ENCODE assay signal across 24 cellular contexts in the genomic region with DNA sequence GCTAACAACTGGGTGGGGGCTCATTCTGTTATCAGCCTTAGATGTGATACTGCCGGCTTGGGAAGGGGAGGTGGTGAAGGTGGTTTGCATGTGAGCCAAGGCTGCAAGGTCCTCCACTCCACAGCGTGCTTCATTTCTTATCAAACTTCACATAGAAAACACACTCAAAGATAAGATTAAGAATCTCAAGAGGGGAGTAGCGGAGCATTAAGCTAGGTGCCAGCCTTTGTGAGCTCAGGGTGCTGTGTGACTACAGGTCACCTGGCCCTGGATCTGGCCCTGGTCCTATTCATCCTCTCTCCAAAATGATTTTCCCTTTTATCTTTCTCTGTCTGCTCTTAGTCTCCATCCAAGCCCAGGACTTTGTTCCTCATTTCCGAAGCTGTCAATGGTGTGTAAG. TPM values are rescaled to one million over a fixed set of nuclear protein-coding genes. Genes with fewer than 3 reads are reported as not detected.
DNase-seq lines count a peak whose midpoint lies in the region; ATAC-seq and TF ChIP-seq lines count a peak whose summit lies in the region.
"Had no signal": no experiment of that assay in that cellular context is flagged by ENCODE, and none has a peak within 500 bp of the region (broad histone marks: within the 10 kb centered on the region; RNA-seq: fewer than 3 reads in every experiment).

No MANE protein-coding gene starts in this region.

- peaks cover 34% of the 10 kb centered on the region for H3K9me3 Mint-ChIP-seq in neural progenitor cell

- H3K9me3 ChIP-seq in SJCRH30 (replicated peaks) (no peaks in the 10 kb centered on the region), lower lobe of right lung (peaks cover 13% of the 10 kb centered on the region), stomach (peaks cover 4 to 19% (median 13%) of the 10 kb centered on the region in 4 donors), upper lobe of right lung (no peaks in the 10 kb centered on the region), neural progenitor cell (ENCODE audit: low read depth) (peaks cover 11% of the 10 kb centered on the region), adrenal gland (replicated peaks in 1 of 3) (peaks cover 0 to 10% (median 0%) of the 10 kb centered on the region in 3 donors)
- H3K9me3 ChIP-seq: A549 had no signal

- H3K27ac ChIP-seq in SJCRH30 = peak overlapping the region; percentile 38; the same call in 1 of the 2 replicates
- H3K27ac ChIP-seq in lower lobe of right lung = no peak overlapping the region
- H3K27ac ChIP-seq in stomach = no peak overlapping the region
- H3K27ac ChIP-seq in upper lobe of right lung = no peak overlapping the region
- no peak overlapping the region for H3K27ac ChIP-seq in neural progenitor cell
- H3K27ac ChIP-seq in adrenal gland = no peak overlapping the region
- H3K27ac ChIP-seq: A549; BLaER1 treated with 17β-estradiol and CSF1 and Interleukin-3, amounts not matched to agents 10 nM and 100 nM; GM23248 had no signal

- H3K27me3 Mint-ChIP-seq in neural progenitor cell (ENCODE audit: insufficient read depth, low read depth) = no peaks in the 10 kb centered on the region
- H3K27me3 Mint-ChIP-seq: CD4-positive, alpha-beta T cell had no signal

- 34 to 54% (median 42%) methylated on average over 4 of the region's 4 CpGs for WGBS in stomach, 5 donors
- 56 to 71% (median 58%) methylated on average over 4 of the region's 4 CpGs for WGBS in adrenal gland, 4 donors

- DNase-seq in SJCRH30 (no peak), lower lobe of right lung (no peak), stomach (peak; percentile 37), upper lobe of right lung (no peak), neural progenitor cell (ENCODE audit: low spot score) (no peak), adrenal gland (no peak)
- DNase-seq: 8988T; ACHN; AML-193; BE2C; CD4-positive, alpha-beta T cell; CD8-positive, alpha-beta memory T cell; DMS 273 treated with DMSO at 0.1 percent for 48 hours; DMS79; EL; GDM1; GM23248; H7 had no signal

- TF ChIP-seq POLR2A in stomach (IDR thresholded peaks at IDR 0.05) (no peak), adrenal gland (IDR thresholded peaks at IDR 0.05) (no peak)

- H4K20me1 ChIP-seq in neural progenitor cell (ENCODE audit: low read depth) = no peaks in the 10 kb centered on the region
- H4K20me1 ChIP-seq: BLaER1 treated with 17β-estradiol and CSF1 and Interleukin-3, amounts not matched to agents 10 nM and 100 nM had no signal

- peaks cover 6% of the 10 kb centered on the region for H3K36me3 Mint-ChIP-seq in neural progenitor cell
- H3K36me3 Mint-ChIP-seq: CD14-positive monocyte had no signal

- H3K27ac Mint-ChIP-seq in neural progenitor cell = no peak overlapping the region
- H3K27ac Mint-ChIP-seq: CD4-positive, alpha-beta T cell had no signal

- H3K79me2 ChIP-seq in neural progenitor cell (ENCODE audit: low read depth) = no peaks in the 10 kb centered on the region

- H3K4me1 Mint-ChIP-seq in neural progenitor cell = no peaks in the 10 kb centered on the region
- H3K4me1 Mint-ChIP-seq: CD14-positive monocyte; CD8-positive, alpha-beta memory T cell had no signal

- ATAC-seq in lower lobe of right lung (peak; percentile 77 to 91), upper lobe of right lung (peak; percentile 86), HG03045 (IDR thresholded peaks at IDR 0.05; ENCODE audit: unreplicated experiment) (no peak)
- ATAC-seq: A549, GM12878, HCT116 had no signal

- no peak overlapping the region for H2AFZ ChIP-seq in neural progenitor cell (replicated peaks)
- H2AFZ ChIP-seq: GM23248 had no signal

- H3K4me1 ChIP-seq in SJCRH30 = peaks cover 11% of the 10 kb centered on the region; the same call in 1 of the 2 replicates
- no peaks in the 10 kb centered on the region for H3K4me1 ChIP-seq in lower lobe of right lung
- H3K4me1 ChIP-seq in stomach = peaks cover 0 to 28% (median 0%) of the 10 kb centered on the region in 4 donors
- H3K4me1 ChIP-seq in upper lobe of right lung = no peaks in the 10 kb centered on the region
- H3K4me1 ChIP-seq in neural progenitor cell = no peaks in the 10 kb centered on the region
- H3K4me1 ChIP-seq in adrenal gland (replicated peaks in 1 of 2) = no peaks in the 10 kb centered on the region
- H3K4me1 ChIP-seq: A549, BE2C had no signal

- H3K4me3 Mint-ChIP-seq in neural progenitor cell = no peak overlapping the region
- H3K4me3 Mint-ChIP-seq: CD14-positive monocyte; CD4-positive, alpha-beta T cell; CD8-positive, alpha-beta memory T cell had no signal

- H3F3A ChIP-seq in neural progenitor cell (ENCODE audit: low read depth) = no peaks in the 10 kb centered on the region

- TF ChIP-seq EP300 in stomach (IDR thresholded peaks at IDR 0.05) = no peak

- TF ChIP-seq CTCF in lower lobe of right lung (IDR thresholded peaks at IDR 0.05) = no peak
- no peak for TF ChIP-seq CTCF in stomach (IDR thresholded peaks at IDR 0.05)
- TF ChIP-seq CTCF in upper lobe of right lung (IDR thresholded peaks at IDR 0.05) = no peak
- no peak for TF ChIP-seq CTCF in neural progenitor cell (IDR thresholded peaks at IDR 0.05)
- no peak for TF ChIP-seq CTCF in adrenal gland (IDR thresholded peaks at IDR 0.05)

- H3K9ac ChIP-seq in neural progenitor cell = no peak overlapping the region
- H3K9ac ChIP-seq: BLaER1 treated with 17β-estradiol and CSF1 and Interleukin-3, amounts not matched to agents 10 nM and 100 nM; GM23248 had no signal

- intact Hi-C loops in lower lobe of right lung (cut with DNase I) = no loop called here
- intact Hi-C loops in stomach (cut with DNase I; ENCODE audit: low total_unique reads) = no loop called here
- intact Hi-C loops in upper lobe of right lung (cut with DNase I) = no loop called here
- intact Hi-C loops in adrenal gland (cut with DNase I) = no loop called here

- H3K36me3 ChIP-seq in SJCRH30 (no peaks in the 10 kb centered on the region), lower lobe of right lung (no peaks in the 10 kb centered on the region), stomach (no peaks in the 10 kb centered on the region), upper lobe of right lung (no peaks in the 10 kb centered on the region), neural progenitor cell (no peaks in the 10 kb centered on the region), adrenal gland (replicated peaks in 1 of 2) (no peaks in the 10 kb centered on the region)
- H3K36me3 ChIP-seq: BE2C had no signal

- H3K4me3 ChIP-seq in SJCRH30 (no peak overlapping the region), lower lobe of right lung (no peak overlapping the region), stomach (no peak overlapping the region), upper lobe of right lung (no peak overlapping the region), neural progenitor cell (no peak overlapping the region), adrenal gland (no peak overlapping the region)
- H3K4me3 ChIP-seq: A549; BLaER1 treated with 17β-estradiol and CSF1 and Interleukin-3, amounts not matched to agents 10 nM and 100 nM; GM12878; GM23248 had no signal

- H3K4me2 ChIP-seq in neural progenitor cell = no peak overlapping the region
- H3K4me2 ChIP-seq: A549; BLaER1 treated with 17β-estradiol and CSF1 and Interleukin-3, amounts not matched to agents 10 nM and 100 nM had no signal

- H3K27me3 ChIP-seq in SJCRH30 (no peaks in the 10 kb centered on the region), lower lobe of right lung (ENCODE audit: low read depth) (no peaks in the 10 kb centered on the region), stomach (no peaks in the 10 kb centered on the region), upper lobe of right lung (no peaks in the 10 kb centered on the region), neural progenitor cell (no peaks in the 10 kb centered on the region), adrenal gland (no peaks in the 10 kb centered on the region)
- H3K27me3 ChIP-seq: BE2C; BLaER1 treated with 17β-estradiol and CSF1 and Interleukin-3, amounts not matched to agents 10 nM and 100 nM had no signal

RNA-seq across cellular contexts. Expression of a gene that starts 13.3 kb away (rescaled TPM):
- total RNA-seq in SJCRH30 (2014; rRNA removed; shearing (Covaris generic)) = 66.9 and 100 TPM in 2 replicates
- total RNA-seq in lower lobe of right lung (108 TPM), stomach (100 to 1,000 TPM in 4 of 5 donors, 10 to 100 TPM in 1; 78.2 to 321 (median 129) TPM), upper lobe of right lung (122 TPM), neural progenitor cell (ENCODE audit: low replicate concordance) (371 and 467 TPM in 2 replicates), adrenal gland (100 to 1,000 TPM in 1 of 8 donors, 10 to 100 TPM in 7; 19.1 to 123 (median 52.6) TPM)
- polyA plus RNA-seq in stomach (10 to 100 TPM; 16.6 to 88.6 (median 17.9) TPM), adrenal gland (100 to 1,000 TPM in 1 of 3 donors, 10 to 100 TPM in 2; 48.9 to 130 (median 84.1) TPM)

RNA-seq across cellular contexts. Expression of a gene that starts 45.8 kb away (rescaled TPM):
- 18.0 and 19.0 TPM in 2 replicates for total RNA-seq in SJCRH30 (2014; rRNA removed; shearing (Covaris generic))
- 47.0 TPM for total RNA-seq in lower lobe of right lung
- total RNA-seq in stomach = 10 to 100 TPM; 11.6 to 48.7 (median 19.0) TPM
- polyA plus RNA-seq in stomach = 1 to 10 TPM; 3.0 to 7.3 (median 7.2) TPM
- 55.1 TPM for total RNA-seq in upper lobe of right lung
- total RNA-seq in neural progenitor cell (ENCODE audit: low replicate concordance) = 88.7 and 101 TPM in 2 replicates
- 10 to 100 TPM; 10.4 to 21.4 (median 13.6) TPM for total RNA-seq in adrenal gland
- 1 to 10 TPM; 5.2 to 9.3 (median 6.6) TPM for polyA plus RNA-seq in adrenal gland
- polyA plus RNA-seq: CD14-positive monocyte had no signal
